2 cellular contexts compared by ENCODE assay signal in the genomic region with DNA sequence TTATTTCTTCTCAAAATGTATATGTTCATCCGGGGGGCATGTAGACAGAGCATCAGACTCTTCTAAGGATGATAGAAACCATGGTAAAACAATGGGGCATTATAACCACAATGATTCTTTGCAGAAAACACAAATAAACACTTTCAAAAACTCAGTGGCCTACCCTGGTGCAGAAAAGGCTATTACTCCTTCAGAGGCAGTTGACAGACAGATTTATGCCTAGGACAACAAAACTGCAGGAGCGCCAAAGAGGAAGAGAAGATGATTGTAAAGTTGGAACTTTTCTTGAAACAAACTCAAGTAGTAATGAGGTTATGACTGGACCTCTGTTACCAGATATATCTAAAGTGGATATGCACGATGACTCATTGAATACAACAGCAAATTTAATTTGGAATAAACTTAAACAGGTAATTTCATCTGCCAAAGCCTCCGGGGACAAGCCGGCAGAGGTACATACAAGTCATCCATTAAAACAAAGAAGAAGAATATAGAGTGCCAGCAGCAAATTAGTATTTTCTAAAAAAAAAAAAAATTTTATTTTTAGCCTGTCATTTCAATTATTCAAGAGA.
A peak's percentile ranks its signal among the peaks of the same experiment; 100 is the strongest.
TF ChIP-seq lines count a peak whose summit lies in the region.

No MANE protein-coding gene starts in this region.

TF ChIP-seq in IMR-90, 13 proteins besides CTCF, POLR2A, EP300 and RAD21 (continued from another document):
- TF ChIP-seq, protein P1, sequence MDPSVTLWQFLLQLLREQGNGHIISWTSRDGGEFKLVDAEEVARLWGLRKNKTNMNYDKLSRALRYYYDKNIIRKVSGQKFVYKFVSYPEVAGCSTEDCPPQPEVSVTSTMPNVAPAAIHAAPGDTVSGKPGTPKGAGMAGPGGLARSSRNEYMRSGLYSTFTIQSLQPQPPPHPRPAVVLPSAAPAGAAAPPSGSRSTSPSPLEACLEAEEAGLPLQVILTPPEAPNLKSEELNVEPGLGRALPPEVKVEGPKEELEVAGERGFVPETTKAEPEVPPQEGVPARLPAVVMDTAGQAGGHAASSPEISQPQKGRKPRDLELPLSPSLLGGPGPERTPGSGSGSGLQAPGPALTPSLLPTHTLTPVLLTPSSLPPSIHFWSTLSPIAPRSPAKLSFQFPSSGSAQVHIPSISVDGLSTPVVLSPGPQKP (IDR thresholded peaks at IDR 0.05; ENCODE audit: borderline replicate concordance, low read depth, low read length) = no peak
- TF ChIP-seq RCOR1 (IDR thresholded peaks at IDR 0.05; ENCODE audit: insufficient replicate concordance, low read length) (no peak), FOS (IDR thresholded peaks at IDR 0.05; ENCODE audit: low read depth, low read length) (no peak), BHLHE40 (IDR thresholded peaks at IDR 0.05; ENCODE audit: low read depth, low read length) (no peak), MXI1 (IDR thresholded peaks at IDR 0.05; ENCODE audit: borderline replicate concordance, low read depth, low read length) (no peak), MAFK (IDR thresholded peaks at IDR 0.05; ENCODE audit: low read depth, low read length) (no peak), NFE2L2 (IDR thresholded peaks at IDR 0.05; ENCODE audit: low read depth, low read length) (no peak)

TF ChIP-seq in SK-N-SH treated with all-trans-retinoic acid at 6 μM for 48 hours, 23 proteins besides CTCF, POLR2A, EP300 and RAD21 (continued from another document):
- TF ChIP-seq, protein P2, sequence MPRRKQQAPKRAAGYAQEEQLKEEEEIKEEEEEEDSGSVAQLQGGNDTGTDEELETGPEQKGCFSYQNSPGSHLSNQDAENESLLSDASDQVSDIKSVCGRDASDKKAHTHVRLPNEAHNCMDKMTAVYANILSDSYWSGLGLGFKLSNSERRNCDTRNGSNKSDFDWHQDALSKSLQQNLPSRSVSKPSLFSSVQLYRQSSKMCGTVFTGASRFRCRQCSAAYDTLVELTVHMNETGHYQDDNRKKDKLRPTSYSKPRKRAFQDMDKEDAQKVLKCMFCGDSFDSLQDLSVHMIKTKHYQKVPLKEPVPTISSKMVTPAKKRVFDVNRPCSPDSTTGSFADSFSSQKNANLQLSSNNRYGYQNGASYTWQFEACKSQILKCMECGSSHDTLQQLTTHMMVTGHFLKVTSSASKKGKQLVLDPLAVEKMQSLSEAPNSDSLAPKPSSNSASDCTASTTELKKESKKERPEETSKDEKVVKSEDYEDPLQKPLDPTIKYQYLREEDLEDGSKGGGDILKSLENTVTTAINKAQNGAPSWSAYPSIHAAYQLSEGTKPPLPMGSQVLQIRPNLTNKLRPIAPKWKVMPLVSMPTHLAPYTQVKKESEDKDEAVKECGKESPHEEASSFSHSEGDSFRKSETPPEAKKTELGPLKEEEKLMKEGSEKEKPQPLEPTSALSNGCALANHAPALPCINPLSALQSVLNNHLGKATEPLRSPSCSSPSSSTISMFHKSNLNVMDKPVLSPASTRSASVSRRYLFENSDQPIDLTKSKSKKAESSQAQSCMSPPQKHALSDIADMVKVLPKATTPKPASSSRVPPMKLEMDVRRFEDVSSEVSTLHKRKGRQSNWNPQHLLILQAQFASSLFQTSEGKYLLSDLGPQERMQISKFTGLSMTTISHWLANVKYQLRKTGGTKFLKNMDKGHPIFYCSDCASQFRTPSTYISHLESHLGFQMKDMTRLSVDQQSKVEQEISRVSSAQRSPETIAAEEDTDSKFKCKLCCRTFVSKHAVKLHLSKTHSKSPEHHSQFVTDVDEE (CRISPR knock-in tag; IDR thresholded peaks at IDR 0.05) = no peak
- TF ChIP-seq CSDC2 (CRISPR knock-in tag; IDR thresholded peaks at IDR 0.05) = no peak
- TF ChIP-seq, protein P3, sequence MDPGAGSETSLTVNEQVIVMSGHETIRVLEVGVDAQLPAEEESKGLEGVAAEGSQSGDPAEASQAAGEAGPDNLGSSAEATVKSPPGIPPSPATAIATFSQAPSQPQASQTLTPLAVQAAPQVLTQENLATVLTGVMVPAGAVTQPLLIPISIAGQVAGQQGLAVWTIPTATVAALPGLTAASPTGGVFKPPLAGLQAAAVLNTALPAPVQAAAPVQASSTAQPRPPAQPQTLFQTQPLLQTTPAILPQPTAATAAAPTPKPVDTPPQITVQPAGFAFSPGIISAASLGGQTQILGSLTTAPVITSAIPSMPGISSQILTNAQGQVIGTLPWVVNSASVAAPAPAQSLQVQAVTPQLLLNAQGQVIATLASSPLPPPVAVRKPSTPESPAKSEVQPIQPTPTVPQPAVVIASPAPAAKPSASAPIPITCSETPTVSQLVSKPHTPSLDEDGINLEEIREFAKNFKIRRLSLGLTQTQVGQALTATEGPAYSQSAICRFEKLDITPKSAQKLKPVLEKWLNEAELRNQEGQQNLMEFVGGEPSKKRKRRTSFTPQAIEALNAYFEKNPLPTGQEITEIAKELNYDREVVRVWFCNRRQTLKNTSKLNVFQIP (CRISPR knock-in tag; IDR thresholded peaks at IDR 0.05; ENCODE audit: borderline replicate concordance, low read depth) = no peak
- TF ChIP-seq, protein P4, sequence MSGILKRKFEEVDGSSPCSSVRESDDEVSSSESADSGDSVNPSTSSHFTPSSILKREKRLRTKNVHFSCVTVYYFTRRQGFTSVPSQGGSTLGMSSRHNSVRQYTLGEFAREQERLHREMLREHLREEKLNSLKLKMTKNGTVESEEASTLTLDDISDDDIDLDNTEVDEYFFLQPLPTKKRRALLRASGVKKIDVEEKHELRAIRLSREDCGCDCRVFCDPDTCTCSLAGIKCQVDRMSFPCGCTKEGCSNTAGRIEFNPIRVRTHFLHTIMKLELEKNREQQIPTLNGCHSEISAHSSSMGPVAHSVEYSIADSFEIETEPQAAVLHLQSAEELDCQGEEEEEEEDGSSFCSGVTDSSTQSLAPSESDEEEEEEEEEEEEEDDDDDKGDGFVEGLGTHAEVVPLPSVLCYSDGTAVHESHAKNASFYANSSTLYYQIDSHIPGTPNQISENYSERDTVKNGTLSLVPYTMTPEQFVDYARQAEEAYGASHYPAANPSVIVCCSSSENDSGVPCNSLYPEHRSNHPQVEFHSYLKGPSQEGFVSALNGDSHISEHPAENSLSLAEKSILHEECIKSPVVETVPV (CRISPR knock-in tag; IDR thresholded peaks at IDR 0.05) = no peak
- no peak for TF ChIP-seq BACH2 (CRISPR knock-in tag; IDR thresholded peaks at IDR 0.05; ENCODE audit: borderline replicate concordance)
- no peak for TF ChIP-seq GLIS3 (CRISPR knock-in tag; IDR thresholded peaks at IDR 0.05)
- no peak for TF ChIP-seq ZNF8 (CRISPR knock-in tag; IDR thresholded peaks at IDR 0.05)
- TF ChIP-seq, protein P5, sequence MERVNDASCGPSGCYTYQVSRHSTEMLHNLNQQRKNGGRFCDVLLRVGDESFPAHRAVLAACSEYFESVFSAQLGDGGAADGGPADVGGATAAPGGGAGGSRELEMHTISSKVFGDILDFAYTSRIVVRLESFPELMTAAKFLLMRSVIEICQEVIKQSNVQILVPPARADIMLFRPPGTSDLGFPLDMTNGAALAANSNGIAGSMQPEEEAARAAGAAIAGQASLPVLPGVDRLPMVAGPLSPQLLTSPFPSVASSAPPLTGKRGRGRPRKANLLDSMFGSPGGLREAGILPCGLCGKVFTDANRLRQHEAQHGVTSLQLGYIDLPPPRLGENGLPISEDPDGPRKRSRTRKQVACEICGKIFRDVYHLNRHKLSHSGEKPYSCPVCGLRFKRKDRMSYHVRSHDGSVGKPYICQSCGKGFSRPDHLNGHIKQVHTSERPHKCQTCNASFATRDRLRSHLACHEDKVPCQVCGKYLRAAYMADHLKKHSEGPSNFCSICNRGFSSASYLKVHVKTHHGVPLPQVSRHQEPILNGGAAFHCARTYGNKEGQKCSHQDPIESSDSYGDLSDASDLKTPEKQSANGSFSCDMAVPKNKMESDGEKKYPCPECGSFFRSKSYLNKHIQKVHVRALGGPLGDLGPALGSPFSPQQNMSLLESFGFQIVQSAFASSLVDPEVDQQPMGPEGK (CRISPR knock-in tag; IDR thresholded peaks at IDR 0.05; ENCODE audit: borderline replicate concordance) = no peak
- no peak; the same call in 1 of the 2 replicates for TF ChIP-seq RARB (CRISPR knock-in tag; IDR thresholded peaks at IDR 0.05)
- no peak for TF ChIP-seq ZFP3 (CRISPR knock-in tag; IDR thresholded peaks at IDR 0.05)
- TF ChIP-seq ESRRG (CRISPR knock-in tag; IDR thresholded peaks at IDR 0.05) = no peak
- no peak for TF ChIP-seq SNAI2 (CRISPR knock-in tag; IDR thresholded peaks at IDR 0.05)
- TF ChIP-seq OSR1 (CRISPR knock-in tag; IDR thresholded peaks at IDR 0.05) = no peak
- TF ChIP-seq ZFP30 (CRISPR knock-in tag; IDR thresholded peaks at IDR 0.05) = no peak
- no peak for TF ChIP-seq PPARA (CRISPR knock-in tag; IDR thresholded peaks at IDR 0.05; ENCODE audit: borderline replicate concordance)
- TF ChIP-seq TCF4 (CRISPR knock-in tag; IDR thresholded peaks at IDR 0.05; ENCODE audit: borderline replicate concordance) = no peak
- no peak for TF ChIP-seq ZNF70 (CRISPR knock-in tag; IDR thresholded peaks at IDR 0.05)
- TF ChIP-seq, protein P6, sequence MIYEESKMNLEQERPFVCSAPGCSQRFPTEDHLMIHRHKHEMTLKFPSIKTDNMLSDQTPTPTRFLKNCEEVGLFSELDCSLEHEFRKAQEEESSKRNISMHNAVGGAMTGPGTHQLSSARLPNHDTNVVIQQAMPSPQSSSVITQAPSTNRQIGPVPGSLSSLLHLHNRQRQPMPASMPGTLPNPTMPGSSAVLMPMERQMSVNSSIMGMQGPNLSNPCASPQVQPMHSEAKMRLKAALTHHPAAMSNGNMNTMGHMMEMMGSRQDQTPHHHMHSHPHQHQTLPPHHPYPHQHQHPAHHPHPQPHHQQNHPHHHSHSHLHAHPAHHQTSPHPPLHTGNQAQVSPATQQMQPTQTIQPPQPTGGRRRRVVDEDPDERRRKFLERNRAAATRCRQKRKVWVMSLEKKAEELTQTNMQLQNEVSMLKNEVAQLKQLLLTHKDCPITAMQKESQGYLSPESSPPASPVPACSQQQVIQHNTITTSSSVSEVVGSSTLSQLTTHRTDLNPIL (CRISPR knock-in tag; IDR thresholded peaks at IDR 0.05; ENCODE audit: low read depth) = peak; percentile 23; the same call in 1 of the 2 replicates
